27 cellular contexts compared by ENCODE assay signal in genomic region chr5:154644745-154645411, GRCh38.
"Had no signal": no experiment of that assay in that cellular context is flagged by ENCODE, and none has a peak within 500 bp of the region (broad histone marks: within the 10 kb centered on the region; RNA-seq: fewer than 3 reads in every experiment).

No MANE protein-coding gene starts in this region.

- DNase-seq: colonic mucosa; effector CD8-positive, alpha-beta T cell; foreskin keratinocyte; heart left ventricle; left cardiac atrium; left ventricle myocardium inferior; lower lobe of right lung; mucosa of descending colon; naive B cell; sigmoid colon; stimulated activated CD4-positive, alpha-beta T cell treated with anti-CD3 and anti-CD28 coated beads, Interleukin-15, amount 100 ng/mL, for 24 hours; stimulated activated CD4-positive, alpha-beta T cell treated with anti-CD3 and anti-CD28 coated beads, Interleukin-2, amount 100 ng/mL, for 48 hours; stimulated activated CD8-positive, alpha-beta memory T cell treated with anti-CD3 and anti-CD28 coated beads, Interleukin-4, amount 100 ng/mL, for 48 hours; stimulated activated naive CD4-positive, alpha-beta T cell treated with Interleukin-2 at 50 U/mL for 16 hours; stomach; thyroid gland had no signal

- H3K4me3 Mint-ChIP-seq: central memory CD8-positive, alpha-beta T cell; dendritic cell treated with granulocyte-macrophage colony-stimulating factor and Interleukin-4, amounts not matched to agents 40 ng/mL and 50 ng/mL, for 4 days; natural killer cell treated with Interleukin-12 subunit alpha and Interleukin-12 subunit beta and Interleukin-15 and Interleukin-18, amount 100 ng/mL, for 72 hours; neural progenitor cell; type B pancreatic cell had no signal

- H3K4me1 ChIP-seq: colonic mucosa, foreskin keratinocyte had no signal

- H3K4me3 ChIP-seq: colonic mucosa, esophagus muscularis mucosa, gastroesophageal sphincter, heart left ventricle, hepatocyte, left ventricle myocardium inferior, lower lobe of right lung, mucosa of descending colon, neural progenitor cell, prostate gland, right atrium auricular region, sigmoid colon, stomach, thyroid gland had no signal

- H3K27ac ChIP-seq: colonic mucosa, esophagus muscularis mucosa, foreskin keratinocyte, gastroesophageal sphincter, heart left ventricle, hepatocyte, left ventricle myocardium inferior, lower lobe of right lung, neural progenitor cell, parathyroid adenoma, prostate gland, right atrium auricular region, sigmoid colon, stomach, thyroid gland had no signal

- H3K27me3 ChIP-seq: colonic mucosa, hepatocyte, right atrium auricular region, thyroid gland had no signal

- H3K36me3 Mint-ChIP-seq: type B pancreatic cell had no signal

- H3K9me3 ChIP-seq: colonic mucosa, esophagus muscularis mucosa, gastroesophageal sphincter, left ventricle myocardium inferior, lower lobe of right lung, mucosa of descending colon, prostate gland, right atrium auricular region, sigmoid colon, thyroid gland had no signal

- H3K4me2 ChIP-seq: hepatocyte, neural progenitor cell had no signal

- H3K79me2 ChIP-seq: hepatocyte had no signal

- H3K9me3 Mint-ChIP-seq: central memory CD8-positive, alpha-beta T cell; natural killer cell treated with Interleukin-12 subunit alpha and Interleukin-12 subunit beta and Interleukin-15 and Interleukin-18, amount 100 ng/mL, for 72 hours had no signal

- H2AFZ ChIP-seq: hepatocyte, neural progenitor cell, parathyroid adenoma had no signal

- ATAC-seq: foreskin keratinocyte; gastroesophageal sphincter; heart left ventricle; left cardiac atrium; lower lobe of right lung; mucosa of descending colon; natural killer cell treated with Interleukin-12 subunit alpha and Interleukin-12 subunit beta and Interleukin-15 and Interleukin-18, amount 100 ng/mL, for 72 hours had no signal

- H3K9ac ChIP-seq: neural progenitor cell, parathyroid adenoma had no signal

- H3K27ac Mint-ChIP-seq: dendritic cell treated with granulocyte-macrophage colony-stimulating factor and Interleukin-4, amounts not matched to agents 40 ng/mL and 50 ng/mL, for 4 days; natural killer cell treated with Interleukin-12 subunit alpha and Interleukin-12 subunit beta and Interleukin-15 and Interleukin-18, amount 100 ng/mL, for 72 hours; neural progenitor cell; type B pancreatic cell had no signal

- H3K36me3 ChIP-seq: colonic mucosa, esophagus muscularis mucosa, gastroesophageal sphincter, heart left ventricle, left ventricle myocardium inferior, lower lobe of right lung, neural progenitor cell, prostate gland, right atrium auricular region, sigmoid colon, stomach, thyroid gland had no signal
